In genomic region chr17:44216674-44217073, GRCh38 we compare ENCODE assay signal across 13 cellular contexts. TPM values are rescaled to one million over a fixed set of nuclear protein-coding genes. Genes with fewer than 3 reads are reported as not detected.
DNase-seq lines count a peak whose midpoint lies in the region; ATAC-seq, FAIRE-seq and TF ChIP-seq lines count a peak whose summit lies in the region.
"Had no signal": no experiment of that assay in that cellular context is flagged by ENCODE, and none has a peak within 500 bp of the region (broad histone marks: within the 10 kb centered on the region; RNA-seq: fewer than 3 reads in every experiment).

No MANE protein-coding gene starts in this region.

- H3K36me3 ChIP-seq in OCI-LY7 (ENCODE audit: insufficient read depth, low read length) = peaks cover 59% of the 10 kb centered on the region
- peaks cover 27% of the 10 kb centered on the region for H3K36me3 ChIP-seq in bronchial epithelial cell (ENCODE audit: control insufficient read depth, insufficient read depth, low read length)

- H3K4me3 Mint-ChIP-seq in activated CD4-positive, alpha-beta T cell treated with anti-CD3 and anti-CD28 coated beads, Interleukin-2, amount 10 ng/mL, durations not matched to agents 24 days and 14 days = peak overlapping the region; percentile 97
- peak overlapping the region; percentile 89 for H3K4me3 Mint-ChIP-seq in stimulated activated memory B cell treated with anti-CD40 and anti-IgM and Interleukin-4, amounts not matched to agents 10 μg/mL and 1 μg/mL and 100 μg/mL, for 72 hours

- H3K36me3 Mint-ChIP-seq in activated CD4-positive, alpha-beta T cell treated with anti-CD3 and anti-CD28 coated beads, Interleukin-2, amount 10 ng/mL, durations not matched to agents 24 days and 14 days (ENCODE audit: low read depth) = peaks cover 58% of the 10 kb centered on the region
- peaks cover 45% of the 10 kb centered on the region for H3K36me3 Mint-ChIP-seq in stimulated activated memory B cell treated with anti-CD40 and anti-IgM and Interleukin-4, amounts not matched to agents 10 μg/mL and 1 μg/mL and 100 μg/mL, for 72 hours

- intact Hi-C loops in activated CD4-positive, alpha-beta T cell treated with anti-CD3 and anti-CD28 coated beads, Interleukin-2, amount 10 ng/mL, durations not matched to agents 24 days and 14 days (cut with micrococcal nuclease) = loop anchor here (10.0 kb wide), 1 partner anchor 288 kb away; the partner anchor contains the start of gene GPATCH8
- intact Hi-C loops in OCI-LY7 (cut with micrococcal nuclease; ENCODE audit: unreplicated experiment) = loop anchor here (1.0 to 10.0 kb wide), 2 partner anchors 129 to 288 kb away; partner anchors contain the start of genes GPATCH8 and GRN

- peak overlapping the region; percentile 91 for H3K4me2 ChIP-seq in OCI-LY7 (ENCODE audit: low read length)

- peak overlapping the region; percentile 97 for H3K27ac Mint-ChIP-seq in activated CD4-positive, alpha-beta T cell treated with anti-CD3 and anti-CD28 coated beads, Interleukin-2, amount 10 ng/mL, durations not matched to agents 24 days and 14 days
- peak overlapping the region; percentile 79 for H3K27ac Mint-ChIP-seq in stimulated activated memory B cell treated with anti-CD40 and anti-IgM and Interleukin-4, amounts not matched to agents 10 μg/mL and 1 μg/mL and 100 μg/mL, for 72 hours

- peaks cover 29% of the 10 kb centered on the region for H3K4me1 ChIP-seq in OCI-LY7 (ENCODE audit: insufficient read depth, low read length, poor library complexity, severe bottlenecking)

- H3K27me3 ChIP-seq in bronchial epithelial cell (ENCODE audit: control insufficient read depth, insufficient read depth, low read length) = no peaks in the 10 kb centered on the region
- H3K27me3 ChIP-seq: sigmoid colon had no signal

- no peaks in the 10 kb centered on the region for H3K9me2 ChIP-seq in OCI-LY7 (ENCODE audit: insufficient read depth, low read length)

- H2AFZ ChIP-seq in OCI-LY7 (ENCODE audit: low read length) = no peak overlapping the region

- no TSS peak for BruUV-seq in OCI-LY7 (replicated peaks; lab: Mats Ljungman, UMichigan)

- H4K20me1 ChIP-seq in OCI-LY7 (ENCODE audit: insufficient read depth, low read length) = no peaks in the 10 kb centered on the region

- no peaks in the 10 kb centered on the region for H3K9me3 Mint-ChIP-seq in activated CD4-positive, alpha-beta T cell treated with anti-CD3 and anti-CD28 coated beads, Interleukin-2, amount 10 ng/mL, durations not matched to agents 24 days and 14 days
- H3K9me3 Mint-ChIP-seq in stimulated activated memory B cell treated with anti-CD40 and anti-IgM and Interleukin-4, amounts not matched to agents 10 μg/mL and 1 μg/mL and 100 μg/mL, for 72 hours = no peaks in the 10 kb centered on the region

- POLR2A ChIA-PET in OCI-LY7 (lab: Charles Lee) = interaction anchor here (0.6 to 3.6 kb wide), 7 partner anchors 12 to 421 kb away, joined by 3 to 11 read pairs (median 3); no protein-coding TSS in a partner anchor

- peak overlapping the region; percentile 86 for H3K27ac ChIP-seq in OCI-LY7 (ENCODE audit: low read depth, low read length, poor library complexity, severe bottlenecking)

- peak; percentile 18 for FAIRE-seq in bronchial epithelial cell (lab: Jason Lieb, UNC)

- H3K4me1 Mint-ChIP-seq in activated CD4-positive, alpha-beta T cell treated with anti-CD3 and anti-CD28 coated beads, Interleukin-2, amount 10 ng/mL, durations not matched to agents 24 days and 14 days = peaks cover 42% of the 10 kb centered on the region
- H3K4me1 Mint-ChIP-seq in stimulated activated memory B cell treated with anti-CD40 and anti-IgM and Interleukin-4, amounts not matched to agents 10 μg/mL and 1 μg/mL and 100 μg/mL, for 72 hours = peaks cover 58% of the 10 kb centered on the region

- no peak for DNase-seq in activated CD4-positive, alpha-beta T cell treated with anti-CD3 and anti-CD28 coated beads, Interleukin-2, amount 10 ng/mL, durations not matched to agents 24 days and 14 days
- DNase-seq in activated CD4-positive, alpha-beta T cell treated with anti-CD3 and anti-CD28 coated beads for 48 hours = no peak
- DNase-seq in OCI-LY7 (ENCODE audit: low spot score) (peak; percentile 38), bronchial epithelial cell (ENCODE audit: low read depth) (no peak), ecto neural progenitor cell (ENCODE audit: low spot score) (no peak)
- no peak for DNase-seq in stimulated activated CD4-positive, alpha-beta T cell treated with anti-CD3 and anti-CD28 coated beads, Interleukin-12 subunit alpha, Interleukin-12 subunit beta, amount 100 ng/mL, for 4 hours
- DNase-seq: activated CD8-positive, alpha-beta memory T cell treated with anti-CD3 and anti-CD28 coated beads, Interleukin-2, amount 50 U/mL, for 48 hours; head of caudate nucleus; NCI-H226; sigmoid colon had no signal

- ATAC-seq in stimulated activated memory B cell treated with anti-CD40 and anti-IgM and Interleukin-4, amounts not matched to agents 10 μg/mL and 1 μg/mL and 100 μg/mL, for 72 hours = no peak
- ATAC-seq in GM19463 (IDR thresholded peaks at IDR 0.05; ENCODE audit: unreplicated experiment) = no peak

- H3K9me3 ChIP-seq in OCI-LY7 (ENCODE audit: low read length) = no peaks in the 10 kb centered on the region
- H3K9me3 ChIP-seq: sigmoid colon had no signal

- CTCF ChIA-PET in OCI-LY7 (lab: Charles Lee; ENCODE audit: unreplicated experiment) = interaction anchor here (0.6 to 1.8 kb wide), 3 partner anchors 16 to 135 kb away, joined by 3 to 7 read pairs (median 4); partner anchors contain the start of gene GRN

- peaks cover 39% of the 10 kb centered on the region for H3K79me2 ChIP-seq in OCI-LY7 (ENCODE audit: insufficient read depth, low read depth, low read length)

- TF ChIP-seq CTCF in OCI-LY7 (conservative IDR thresholded peaks at IDR 0.05; ENCODE audit: low read length) (no peak), bronchial epithelial cell (IDR thresholded peaks at IDR 0.05; ENCODE audit: insufficient read depth, low read length, severe bottlenecking) (no peak)

- no peaks in the 10 kb centered on the region for H3K27me3 Mint-ChIP-seq in activated CD4-positive, alpha-beta T cell treated with anti-CD3 and anti-CD28 coated beads, Interleukin-2, amount 10 ng/mL, durations not matched to agents 24 days and 14 days
- no peaks in the 10 kb centered on the region for H3K27me3 Mint-ChIP-seq in stimulated activated memory B cell treated with anti-CD40 and anti-IgM and Interleukin-4, amounts not matched to agents 10 μg/mL and 1 μg/mL and 100 μg/mL, for 72 hours

- H3K4me3 ChIP-seq in OCI-LY7 (ENCODE audit: low read depth, low read length, poor library complexity, severe bottlenecking) (peak overlapping the region; percentile 90), bronchial epithelial cell (ENCODE audit: low read depth, low read length) (no peak overlapping the region)
- H3K4me3 ChIP-seq: sigmoid colon had no signal

RNA-seq across cellular contexts. Expression of gene UBTF, which starts 2.8 kb away (rescaled TPM):
- total RNA-seq in activated CD4-positive, alpha-beta T cell treated with anti-CD3 and anti-CD28 coated beads, Interleukin-2, amount 10 ng/mL, durations not matched to agents 24 days and 14 days = 193 and 195 TPM in 2 replicates
- 155 and 257 TPM in 2 replicates for total RNA-seq in OCI-LY7 (2014; rRNA removed; shearing (Covaris generic))
- total RNA-seq in OCI-LY7 (2022) = 215 and 228 TPM in 2 replicates
- total RNA-seq in bronchial epithelial cell = 22.9 and 36.1 TPM in 2 replicates

RNA-seq across cellular contexts. Expression of gene ATXN7L3, which starts 17.0 kb away (rescaled TPM):
- 105 and 118 TPM in 2 replicates for total RNA-seq in activated CD4-positive, alpha-beta T cell treated with anti-CD3 and anti-CD28 coated beads, Interleukin-2, amount 10 ng/mL, durations not matched to agents 24 days and 14 days
- 57.7 and 66.5 TPM in 2 replicates for total RNA-seq in OCI-LY7 (2014; rRNA removed; shearing (Covaris generic))
- 106 and 107 TPM in 2 replicates for total RNA-seq in OCI-LY7 (2022)
- 32.4 and 46.3 TPM in 2 replicates for total RNA-seq in bronchial epithelial cell

RNA-seq across cellular contexts. Expression of gene TMUB2, which starts 29.9 kb away (rescaled TPM):
- total RNA-seq in activated CD4-positive, alpha-beta T cell treated with anti-CD3 and anti-CD28 coated beads, Interleukin-2, amount 10 ng/mL, durations not matched to agents 24 days and 14 days = 16.1 and 19.0 TPM in 2 replicates
- 16.0 and 21.3 TPM in 2 replicates for total RNA-seq in OCI-LY7 (2014; rRNA removed; shearing (Covaris generic))
- total RNA-seq in OCI-LY7 (2022) = 21.9 and 25.9 TPM in 2 replicates
- 20.3 and 25.6 TPM in 2 replicates for total RNA-seq in bronchial epithelial cell

RNA-seq across cellular contexts. Expression of gene ASB16, which starts 46.2 kb away (rescaled TPM):
- total RNA-seq in activated CD4-positive, alpha-beta T cell treated with anti-CD3 and anti-CD28 coated beads, Interleukin-2, amount 10 ng/mL, durations not matched to agents 24 days and 14 days = 0.09 and 0.78 TPM in 2 replicates
- total RNA-seq in OCI-LY7 (2014; rRNA removed; shearing (Covaris generic)) = 0.44 and 0.57 TPM in 2 replicates
- 0.30 and 1.7 TPM in 2 replicates for total RNA-seq in OCI-LY7 (2022)
- total RNA-seq in bronchial epithelial cell = not detected in 2 replicates

RNA-seq across cellular contexts. Expression of gene SLC4A1, which starts 51.3 kb away (rescaled TPM):
- not detected in 2 replicates for total RNA-seq in activated CD4-positive, alpha-beta T cell treated with anti-CD3 and anti-CD28 coated beads, Interleukin-2, amount 10 ng/mL, durations not matched to agents 24 days and 14 days
- not detected in 2 replicates for total RNA-seq in OCI-LY7 (2014; rRNA removed; shearing (Covaris generic))
- total RNA-seq in OCI-LY7 (2022) (not detected in 2 replicates), bronchial epithelial cell (not detected in 2 replicates)
- total RNA-seq: HT-29 had no signal
